In genomic region chr9:89445801-89446228, GRCh38 we compare ENCODE assay signal across 17 cellular contexts. TPM values are rescaled to one million over a fixed set of nuclear protein-coding genes. Genes with fewer than 3 reads are reported as not detected.
DNase-seq lines count a peak whose midpoint lies in the region; ATAC-seq and TF ChIP-seq lines count a peak whose summit lies in the region.
"Had no signal": no experiment of that assay in that cellular context is flagged by ENCODE, and none has a peak within 500 bp of the region (broad histone marks: within the 10 kb centered on the region; RNA-seq: fewer than 3 reads in every experiment).

No MANE protein-coding gene starts in this region.

- H3K27me3 ChIP-seq in left ventricle myocardium inferior (ENCODE audit: low read depth) = no peaks in the 10 kb centered on the region
- H3K27me3 ChIP-seq: neural progenitor cell, right lobe of liver, uterus had no signal

- no peaks in the 10 kb centered on the region for H3K36me3 ChIP-seq in left ventricle myocardium inferior
- H3K36me3 ChIP-seq: neural progenitor cell, right lobe of liver, uterus had no signal

- peak overlapping the region; percentile 19 to 56 for H3K4me3 Mint-ChIP-seq in activated T-cell treated with anti-CD3 and anti-CD28 coated beads, Interleukin-2, amount 50 U/mL, for 72 hours
- no peak overlapping the region for H3K4me3 Mint-ChIP-seq in activated T-helper 1 cell treated with anti-CD3 and anti-CD28 coated beads, Interleukin-12 subunit alpha, Interleukin-12 subunit beta, Interleukin-2, Interleukin-4 antibody, amounts not matched to agents 30 ng/mL and 10 ng/mL and 1 ng/mL, durations not matched to agents 14 hours and 24 hours and 36 hours
- peak overlapping the region; percentile 53 to 69 for H3K4me3 Mint-ChIP-seq in stimulated activated naive CD8-positive, alpha-beta T cell treated with anti-CD3 and anti-CD28 coated beads, Interleukin-15, amount 100 ng/mL, for 72 hours
- H3K4me3 Mint-ChIP-seq: neural progenitor cell had no signal

- peaks cover 5 to 16% of the 10 kb centered on the region in 2 donors for H3K36me3 Mint-ChIP-seq in activated T-cell treated with anti-CD3 and anti-CD28 coated beads, Interleukin-2, amount 50 U/mL, for 72 hours (ENCODE audit: insufficient read depth in 2 of 2)
- peaks cover 48% of the 10 kb centered on the region for H3K36me3 Mint-ChIP-seq in activated T-helper 1 cell treated with anti-CD3 and anti-CD28 coated beads, Interleukin-12 subunit alpha, Interleukin-12 subunit beta, Interleukin-2, Interleukin-4 antibody, amounts not matched to agents 30 ng/mL and 10 ng/mL and 1 ng/mL, durations not matched to agents 14 hours and 24 hours and 36 hours (ENCODE audit: low read depth)

- H3K4me1 Mint-ChIP-seq in activated T-cell treated with anti-CD3 and anti-CD28 coated beads, Interleukin-2, amount 50 U/mL, for 72 hours (ENCODE audit: low read depth) = peaks cover 98% of the 10 kb centered on the region
- peaks cover 89% of the 10 kb centered on the region for H3K4me1 Mint-ChIP-seq in activated T-helper 1 cell treated with anti-CD3 and anti-CD28 coated beads, Interleukin-12 subunit alpha, Interleukin-12 subunit beta, Interleukin-2, Interleukin-4 antibody, amounts not matched to agents 30 ng/mL and 10 ng/mL and 1 ng/mL, durations not matched to agents 14 hours and 24 hours and 36 hours (ENCODE audit: low read depth)
- H3K4me1 Mint-ChIP-seq in stimulated activated naive CD8-positive, alpha-beta T cell treated with anti-CD3 and anti-CD28 coated beads, Interleukin-15, amount 100 ng/mL, for 72 hours = peaks cover 100% of the 10 kb centered on the region

- intact Hi-C loops in activated T-helper 1 cell treated with anti-CD3 and anti-CD28 coated beads, Interleukin-12 subunit alpha, Interleukin-12 subunit beta, Interleukin-2, Interleukin-4 antibody, amounts not matched to agents 30 ng/mL and 10 ng/mL and 1 ng/mL, durations not matched to agents 14 hours and 24 hours and 36 hours (cut with micrococcal nuclease) = no loop called here
- intact Hi-C loops in left ventricle myocardium inferior (cut with micrococcal nuclease) = no loop called here

- no peak for DNase-seq in activated T-cell treated with anti-CD3 and anti-CD28 coated beads, Interleukin-2, amount 50 U/mL, for 72 hours
- DNase-seq in activated T-cell treated with anti-CD3 and anti-CD28 coated beads, Interleukin-2, amount 50 U/mL, for 48 hours = no peak
- DNase-seq in activated T-helper 1 cell treated with anti-CD3 and anti-CD28 coated beads, Interleukin-12 subunit alpha, Interleukin-12 subunit beta, Interleukin-2, Interleukin-4 antibody, amounts not matched to agents 30 ng/mL and 10 ng/mL and 1 ng/mL, durations not matched to agents 14 hours and 24 hours and 36 hours (ENCODE audit: low spot score) = no peak
- DNase-seq in left ventricle myocardium inferior (peak; percentile 35), NCI-H2081 (lab: John Stamatoyannopoulos, UW) (no peak), HT-29 (ENCODE audit: low spot score) (no peak)
- no peak for DNase-seq in stimulated activated naive CD8-positive, alpha-beta T cell treated with anti-CD3 and anti-CD28 coated beads, Interleukin-15, amount 100 ng/mL, for 72 hours
- DNase-seq: HCEC 1CT; NCI-H1105; NCI-H226; SHP77 treated with DMSO at 0.1 percent for 48 hours; stimulated activated CD4-positive, alpha-beta T cell treated with anti-CD3 and anti-CD28 coated beads, Interleukin-4, amount 100 ng/mL, for 1 hour; uterus had no signal

- H3K27ac Mint-ChIP-seq in activated T-cell treated with anti-CD3 and anti-CD28 coated beads, Interleukin-2, amount 50 U/mL, for 72 hours = peak overlapping the region; percentile 52
- peak overlapping the region; percentile 88 for H3K27ac Mint-ChIP-seq in activated T-helper 1 cell treated with anti-CD3 and anti-CD28 coated beads, Interleukin-12 subunit alpha, Interleukin-12 subunit beta, Interleukin-2, Interleukin-4 antibody, amounts not matched to agents 30 ng/mL and 10 ng/mL and 1 ng/mL, durations not matched to agents 14 hours and 24 hours and 36 hours
- H3K27ac Mint-ChIP-seq in stimulated activated naive CD8-positive, alpha-beta T cell treated with anti-CD3 and anti-CD28 coated beads, Interleukin-15, amount 100 ng/mL, for 72 hours = peak overlapping the region; percentile 52 to 95
- H3K27ac Mint-ChIP-seq: neural progenitor cell had no signal

- no peak overlapping the region for H3K4me3 ChIP-seq in left ventricle myocardium inferior
- H3K4me3 ChIP-seq: K562, neural progenitor cell, right lobe of liver, uterus had no signal

- ATAC-seq in activated T-cell treated with anti-CD3 and anti-CD28 coated beads, Interleukin-2, amount 50 U/mL, for 72 hours (replicated peaks in 1 of 2) = no peak
- no peak for ATAC-seq in stimulated activated naive CD8-positive, alpha-beta T cell treated with anti-CD3 and anti-CD28 coated beads, Interleukin-15, amount 100 ng/mL, for 72 hours
- no peak for ATAC-seq in GM21619 (IDR thresholded peaks at IDR 0.05; ENCODE audit: unreplicated experiment)
- ATAC-seq: K562, right lobe of liver had no signal

- H3K4me1 ChIP-seq in left ventricle myocardium inferior = peaks cover 41% of the 10 kb centered on the region
- H3K4me1 ChIP-seq: right lobe of liver, uterus had no signal

- H3K27ac ChIP-seq in left ventricle myocardium inferior (replicated peaks) = no peak overlapping the region
- H3K27ac ChIP-seq: neural progenitor cell, right lobe of liver, uterus had no signal

- no peak for TF ChIP-seq CTCF in left ventricle myocardium inferior (IDR thresholded peaks at IDR 0.05; ENCODE audit: borderline replicate concordance)

- no peaks in the 10 kb centered on the region for H3K9me3 ChIP-seq in left ventricle myocardium inferior (replicated peaks)
- H3K9me3 ChIP-seq: right lobe of liver, uterus had no signal

- no peaks in the 10 kb centered on the region for H3K9me3 Mint-ChIP-seq in activated T-cell treated with anti-CD3 and anti-CD28 coated beads, Interleukin-2, amount 50 U/mL, for 72 hours
- H3K9me3 Mint-ChIP-seq in activated T-helper 1 cell treated with anti-CD3 and anti-CD28 coated beads, Interleukin-12 subunit alpha, Interleukin-12 subunit beta, Interleukin-2, Interleukin-4 antibody, amounts not matched to agents 30 ng/mL and 10 ng/mL and 1 ng/mL, durations not matched to agents 14 hours and 24 hours and 36 hours = no peaks in the 10 kb centered on the region
- H3K9me3 Mint-ChIP-seq in stimulated activated naive CD8-positive, alpha-beta T cell treated with anti-CD3 and anti-CD28 coated beads, Interleukin-15, amount 100 ng/mL, for 72 hours = no peaks in the 10 kb centered on the region
- H3K9me3 Mint-ChIP-seq: neural progenitor cell had no signal

- no peaks in the 10 kb centered on the region for H3K27me3 Mint-ChIP-seq in activated T-cell treated with anti-CD3 and anti-CD28 coated beads, Interleukin-2, amount 50 U/mL, for 72 hours (ENCODE audit: low read depth)
- H3K27me3 Mint-ChIP-seq in activated T-helper 1 cell treated with anti-CD3 and anti-CD28 coated beads, Interleukin-12 subunit alpha, Interleukin-12 subunit beta, Interleukin-2, Interleukin-4 antibody, amounts not matched to agents 30 ng/mL and 10 ng/mL and 1 ng/mL, durations not matched to agents 14 hours and 24 hours and 36 hours (ENCODE audit: insufficient read depth) = no peaks in the 10 kb centered on the region
- no peaks in the 10 kb centered on the region for H3K27me3 Mint-ChIP-seq in stimulated activated naive CD8-positive, alpha-beta T cell treated with anti-CD3 and anti-CD28 coated beads, Interleukin-15, amount 100 ng/mL, for 72 hours

RNA-seq across cellular contexts. Expression of gene SEMA4D, which starts 52.1 kb away (rescaled TPM):
- total RNA-seq in activated T-cell treated with anti-CD3 and anti-CD28 coated beads, Interleukin-2, amount 50 U/mL, for 72 hours = 100 to 1,000 TPM; 182 to 198 TPM
- 388 and 411 TPM in 2 replicates for total RNA-seq in activated T-helper 1 cell treated with anti-CD3 and anti-CD28 coated beads, Interleukin-12 subunit alpha, Interleukin-12 subunit beta, Interleukin-2, Interleukin-4 antibody, amounts not matched to agents 30 ng/mL and 10 ng/mL and 1 ng/mL, durations not matched to agents 14 hours and 24 hours and 36 hours
- total RNA-seq in left ventricle myocardium inferior = 17.1 TPM
- total RNA-seq in HT-29 (2014; rRNA removed; shearing (Covaris generic)) = 13.2 and 18.5 TPM in 2 replicates
